Comparison of ENCODE assay signal across 14 cellular contexts in genomic region chr6:157723376-157723775, GRCh38.
DNase-seq lines count a peak whose midpoint lies in the region; ATAC-seq lines count a peak whose summit lies in the region.
"Had no signal": no experiment of that assay in that cellular context is flagged by ENCODE, and none has a peak within 500 bp of the region (broad histone marks: within the 10 kb centered on the region; RNA-seq: fewer than 3 reads in every experiment).

No MANE protein-coding gene starts in this region.

- H3K4me1 ChIP-seq in adipocyte (ENCODE audit: control insufficient read depth, insufficient read depth, low read length) (peaks cover 54% of the 10 kb centered on the region), subcutaneous abdominal adipose tissue (ENCODE audit: control insufficient read depth in 5 of 5, insufficient read depth in 5 of 5, low read length in 5 of 5) (peaks cover 21 to 59% (median 43%) of the 10 kb centered on the region in 5 donors)

- H3K27ac Mint-ChIP-seq in activated naive CD4-positive, alpha-beta T cell treated with anti-CD3 and anti-CD28 coated beads, Interleukin-2, amount 50 U/mL, for 72 hours, result no peak overlapping the region
- H3K27ac Mint-ChIP-seq: B cell; CD4-positive, alpha-beta memory T cell; HFFc6 had no signal

- no peaks in the 10 kb centered on the region for H3K36me3 ChIP-seq in adipocyte (ENCODE audit: control insufficient read depth, insufficient read depth, low read length, severe bottlenecking)
- no peaks in the 10 kb centered on the region for H3K36me3 ChIP-seq in subcutaneous abdominal adipose tissue (ENCODE audit: control insufficient read depth in 5 of 5, insufficient read depth in 5 of 5, low read length in 5 of 5)

- H3K27me3 ChIP-seq in adipocyte (replicated peaks; ENCODE audit: control insufficient read depth, insufficient read depth, low read length) (no peaks in the 10 kb centered on the region), subcutaneous abdominal adipose tissue (ENCODE audit: control insufficient read depth in 5 of 5, insufficient read depth in 4 of 5, low read length in 5 of 5) (no peaks in the 10 kb centered on the region)

- DNase-seq in adipocyte (ENCODE audit: low read depth) (no peak), caudate nucleus (lab: John Stamatoyannopoulos, UW) (no peak), medulla oblongata (ENCODE audit: extremely low spot score) (peak; percentile 21), NCI-H526 treated with DMSO at 0.1 percent for 48 hours (lab: John Stamatoyannopoulos, UW) (no peak), hippocampal formation (lab: John Stamatoyannopoulos, UW) (no peak)
- DNase-seq in activated naive CD4-positive, alpha-beta T cell treated with anti-CD3 and anti-CD28 coated beads, Interleukin-2, amount 50 U/mL, for 72 hours (ENCODE audit: low spot score in 2 of 2), result no peak
- DNase-seq: C1 segment of cervical spinal cord; CD4-positive, alpha-beta memory T cell; DMS79 treated with DMSO at 0.1 percent for 48 hours; GDM1; HCEC 1CT; HFFc6 had no signal

- H3K4me3 ChIP-seq in adipocyte (ENCODE audit: low read length) (no peak overlapping the region), subcutaneous abdominal adipose tissue (ENCODE audit: low read depth in 1 of 5, low read length in 5 of 5) (no peak overlapping the region)

- H3K9me3 Mint-ChIP-seq in activated naive CD4-positive, alpha-beta T cell treated with anti-CD3 and anti-CD28 coated beads, Interleukin-2, amount 50 U/mL, for 72 hours, result peaks cover 16 to 21% of the 10 kb centered on the region in 2 donors

- ATAC-seq in activated naive CD4-positive, alpha-beta T cell treated with anti-CD3 and anti-CD28 coated beads, Interleukin-2, amount 50 U/mL, for 72 hours, result no peak

- H3K36me3 Mint-ChIP-seq in activated naive CD4-positive, alpha-beta T cell treated with anti-CD3 and anti-CD28 coated beads, Interleukin-2, amount 50 U/mL, for 72 hours, result peaks cover 12 to 24% of the 10 kb centered on the region in 2 donors
- H3K36me3 Mint-ChIP-seq: CD4-positive, alpha-beta memory T cell had no signal

- peaks cover 9% of the 10 kb centered on the region for H3K9me3 ChIP-seq in adipocyte (ENCODE audit: control insufficient read depth, low read length)
- H3K9me3 ChIP-seq in subcutaneous abdominal adipose tissue (ENCODE audit: control insufficient read depth in 5 of 5, low read length in 5 of 5), result peaks cover 0 to 14% (median 5%) of the 10 kb centered on the region in 5 donors

- H3K27ac ChIP-seq in caudate nucleus (ENCODE audit: low read depth, low read length) (peak overlapping the region; percentile 52), subcutaneous abdominal adipose tissue (ENCODE audit: low read depth, low read length) (peak overlapping the region; percentile 26)

- peak overlapping the region; percentile 40 for H3K9ac ChIP-seq in adipocyte (ENCODE audit: low read length)
- no peak overlapping the region for H3K9ac ChIP-seq in subcutaneous abdominal adipose tissue (ENCODE audit: low read length in 5 of 5)
